Comparison of ENCODE assay signal across 21 cellular contexts in genomic region chr5:55101556-55102276, GRCh38. TPM values are rescaled to one million over a fixed set of nuclear protein-coding genes. Genes with fewer than 3 reads are reported as not detected.
DNase-seq lines count a peak whose midpoint lies in the region; ATAC-seq and TF ChIP-seq lines count a peak whose summit lies in the region.
"Had no signal": no experiment of that assay in that cellular context is flagged by ENCODE, and none has a peak within 500 bp of the region (broad histone marks: within the 10 kb centered on the region; RNA-seq: fewer than 3 reads in every experiment).

No MANE protein-coding gene starts in this region.

- peaks cover 18% of the 10 kb centered on the region for H3K79me2 ChIP-seq in Loucy (ENCODE audit: insufficient read depth, low read length)
- H3K79me2 ChIP-seq: hepatocyte had no signal

- no peak overlapping the region for H3K27ac ChIP-seq in endodermal cell (ENCODE audit: low read depth, low read length)
- H3K27ac ChIP-seq: adrenal gland, hepatocyte, neutrophil had no signal

- H3K9me3 Mint-ChIP-seq in activated T-cell treated with anti-CD3 and anti-CD28 coated beads, Interleukin-2, amount 50 U/mL, for 4 hours, result peaks cover 15% of the 10 kb centered on the region
- H3K9me3 Mint-ChIP-seq in activated naive CD8-positive, alpha-beta T cell treated with anti-CD3 and anti-CD28 coated beads, Interleukin-2, amount 50 U/mL, for 24 hours, result peaks cover 22% of the 10 kb centered on the region
- peaks cover 5% of the 10 kb centered on the region for H3K9me3 Mint-ChIP-seq in endodermal cell

- 87% methylated on average over 5 of the region's 5 CpGs; no CpG with 5 or more reads in 1 of the 2 experiments for WGBS in endodermal cell (ENCODE audit: insufficient coverage in 1 of 2, insufficient read length in 1 of 2), 2 experiments

- peak overlapping the region; percentile 72 for H3K4me3 ChIP-seq in Loucy (ENCODE audit: low read length, poor library complexity, severe bottlenecking)
- H3K4me3 ChIP-seq in endodermal cell (ENCODE audit: low read length), result no peak overlapping the region
- H3K4me3 ChIP-seq: adrenal gland, hepatocyte had no signal

- H3K9me3 ChIP-seq in Loucy (ENCODE audit: insufficient read depth, low read depth, low read length) (no peaks in the 10 kb centered on the region), endodermal cell (ENCODE audit: control insufficient read depth, low read length) (no peaks in the 10 kb centered on the region)
- H3K9me3 ChIP-seq: adrenal gland, neutrophil had no signal

- H3K4me3 Mint-ChIP-seq in activated T-cell treated with anti-CD3 and anti-CD28 coated beads, Interleukin-2, amount 50 U/mL, for 4 hours, result peak overlapping the region; percentile 79
- peak overlapping the region; percentile 61 for H3K4me3 Mint-ChIP-seq in activated naive CD8-positive, alpha-beta T cell treated with anti-CD3 and anti-CD28 coated beads, Interleukin-2, amount 50 U/mL, for 24 hours
- no peak overlapping the region for H3K4me3 Mint-ChIP-seq in endodermal cell

- H3K36me3 Mint-ChIP-seq in activated T-cell treated with anti-CD3 and anti-CD28 coated beads, Interleukin-2, amount 50 U/mL, for 4 hours (ENCODE audit: insufficient read depth), result peaks cover 8% of the 10 kb centered on the region
- H3K36me3 Mint-ChIP-seq in activated naive CD8-positive, alpha-beta T cell treated with anti-CD3 and anti-CD28 coated beads, Interleukin-2, amount 50 U/mL, for 24 hours (ENCODE audit: low read depth), result peaks cover 23% of the 10 kb centered on the region
- no peaks in the 10 kb centered on the region for H3K36me3 Mint-ChIP-seq in endodermal cell (ENCODE audit: low read depth)

- H3K27me3 ChIP-seq in Loucy (ENCODE audit: insufficient read depth, low read length, poor library complexity, severe bottlenecking), result no peaks in the 10 kb centered on the region
- H3K27me3 ChIP-seq in endodermal cell (ENCODE audit: control insufficient read depth, insufficient read depth, low read length, poor library complexity, severe bottlenecking), result no peaks in the 10 kb centered on the region
- H3K27me3 ChIP-seq: hepatocyte had no signal

- peak; percentile 35 to 65 for ATAC-seq in activated T-cell treated with anti-CD3 and anti-CD28 coated beads, Interleukin-2, amount 50 U/mL, for 4 hours
- ATAC-seq in activated naive CD8-positive, alpha-beta T cell treated with anti-CD3 and anti-CD28 coated beads, Interleukin-2, amount 50 U/mL, for 24 hours, result peak; percentile 83
- peak; percentile 84 for ATAC-seq in stimulated activated naive CD8-positive, alpha-beta T cell treated with anti-CD3 and anti-CD28 coated beads, Interleukin-15, Interleukin-2, amounts not matched to agents 100 U/mL and 50 U/mL, for 24 hours
- ATAC-seq: right cardiac atrium had no signal

- H3K9ac ChIP-seq in Loucy (ENCODE audit: low read depth, low read length, poor library complexity, severe bottlenecking) (peak overlapping the region; percentile 80), endodermal cell (ENCODE audit: extremely low read depth, low read length, poor library complexity, severe bottlenecking) (no peak overlapping the region)

- peaks cover 83% of the 10 kb centered on the region for H3K4me1 Mint-ChIP-seq in activated T-cell treated with anti-CD3 and anti-CD28 coated beads, Interleukin-2, amount 50 U/mL, for 4 hours (ENCODE audit: low read depth)
- H3K4me1 Mint-ChIP-seq in activated naive CD8-positive, alpha-beta T cell treated with anti-CD3 and anti-CD28 coated beads, Interleukin-2, amount 50 U/mL, for 24 hours, result peaks cover 83% of the 10 kb centered on the region
- peaks cover 19% of the 10 kb centered on the region for H3K4me1 Mint-ChIP-seq in endodermal cell

- H3K27ac Mint-ChIP-seq in activated naive CD8-positive, alpha-beta T cell treated with anti-CD3 and anti-CD28 coated beads, Interleukin-2, amount 50 U/mL, for 24 hours, result peak overlapping the region; percentile 81
- H3K27ac Mint-ChIP-seq in endodermal cell, result no peak overlapping the region

- peaks cover 50% of the 10 kb centered on the region for H3K4me1 ChIP-seq in Loucy (ENCODE audit: insufficient read depth, low read length, poor library complexity, severe bottlenecking)
- H3K4me1 ChIP-seq in endodermal cell (ENCODE audit: control insufficient read depth, insufficient read depth, low read length), result no peaks in the 10 kb centered on the region
- H3K4me1 ChIP-seq: adrenal gland had no signal

- no peak overlapping the region for H2AFZ ChIP-seq in Loucy (ENCODE audit: low read length)
- H2AFZ ChIP-seq: hepatocyte had no signal

- H3K36me3 ChIP-seq in Loucy (ENCODE audit: insufficient read depth, low read length) (no peaks in the 10 kb centered on the region), endodermal cell (ENCODE audit: control insufficient read depth, insufficient read depth, low read length) (no peaks in the 10 kb centered on the region)
- H3K36me3 ChIP-seq: adrenal gland, neutrophil had no signal

- TF ChIP-seq CTCF in Loucy (conservative IDR thresholded peaks at IDR 0.05; ENCODE audit: low read length), result no peak
- TF ChIP-seq CTCF in endodermal cell (conservative IDR thresholded peaks at IDR 0.05), result no peak

- peaks cover 9% of the 10 kb centered on the region; the same call in 1 of the 2 replicates for H3F3A ChIP-seq in Loucy (ENCODE audit: low read depth)

- no peaks in the 10 kb centered on the region for H4K20me1 ChIP-seq in Loucy (ENCODE audit: insufficient read depth, low read length, poor library complexity, severe bottlenecking)

- no peaks in the 10 kb centered on the region for H3K9me2 ChIP-seq in Loucy (replicated peaks; ENCODE audit: low read depth, low read length)

- no peaks in the 10 kb centered on the region for H3K27me3 Mint-ChIP-seq in activated T-cell treated with anti-CD3 and anti-CD28 coated beads, Interleukin-2, amount 50 U/mL, for 4 hours (ENCODE audit: low read depth)
- no peaks in the 10 kb centered on the region for H3K27me3 Mint-ChIP-seq in activated naive CD8-positive, alpha-beta T cell treated with anti-CD3 and anti-CD28 coated beads, Interleukin-2, amount 50 U/mL, for 24 hours
- peaks cover 9% of the 10 kb centered on the region for H3K27me3 Mint-ChIP-seq in endodermal cell (ENCODE audit: insufficient read depth)

- no peak for DNase-seq in activated T-cell treated with anti-CD3 and anti-CD28 coated beads, Interleukin-2, amount 50 U/mL, for 4 hours
- DNase-seq in activated T-cell treated with anti-CD3 and anti-CD28 coated beads, Interleukin-2, amount 50 U/mL, for 1 hour, result no peak
- DNase-seq in activated naive CD8-positive, alpha-beta T cell treated with anti-CD3 and anti-CD28 coated beads, Interleukin-2, amount 50 U/mL, for 24 hours, result no peak
- DNase-seq in stimulated activated naive CD8-positive, alpha-beta T cell treated with anti-CD3 and anti-CD28 coated beads, Interleukin-15, Interleukin-2, amounts not matched to agents 100 U/mL and 50 U/mL, for 24 hours, result no peak
- DNase-seq in NCI-H1930 (lab: John Stamatoyannopoulos, UW) (no peak), endodermal cell (no peak), medulla oblongata (ENCODE audit: extremely low spot score) (no peak)
- DNase-seq: adrenal gland; GDM1; H7; kidney; mesendoderm; NCI-H187; NCI-H524 treated with DMSO at 0.1 percent for 48 hours; right cardiac atrium; stimulated activated CD4-positive, alpha-beta T cell treated with anti-CD3 and anti-CD28 coated beads, Interleukin-1b, Interleukin-23, amount 100 ng/mL, for 48 hours had no signal

- peak overlapping the region; percentile 86 for H3K4me2 ChIP-seq in Loucy (ENCODE audit: low read depth, low read length, poor library complexity, severe bottlenecking)
- H3K4me2 ChIP-seq: hepatocyte had no signal

RNA-seq across cellular contexts. Expression of gene GZMA, which starts 0.7 kb away (rescaled TPM):
- 10 to 100 TPM in 1 of 3 donors, 1 to 10 TPM in 2; 5.6 to 14.4 (median 7.7) TPM for total RNA-seq in activated T-cell treated with anti-CD3 and anti-CD28 coated beads, Interleukin-2, amount 50 U/mL, for 4 hours
- under 1 TPM in 1 of 2 donors, not detected in 1; 0.31 TPM for total RNA-seq in endodermal cell
- not detected for polyA plus RNA-seq in endodermal cell (2013, experiment 1 of 2)
- polyA plus RNA-seq in endodermal cell (2013, experiment 2 of 2), result not detected
- total RNA-seq: H7, hepatocyte, MCF 10A, temporal lobe had no signal
- polyA plus RNA-seq: hepatocyte had no signal

RNA-seq across cellular contexts. Expression of gene GPX8, which starts 58.3 kb away (rescaled TPM):
- under 1 TPM; 0.08 to 0.40 (median 0.16) TPM for total RNA-seq in activated T-cell treated with anti-CD3 and anti-CD28 coated beads, Interleukin-2, amount 50 U/mL, for 4 hours
- 10 to 100 TPM; 47.9 to 68.9 TPM for total RNA-seq in endodermal cell
- 64.2 TPM for polyA plus RNA-seq in endodermal cell (2013, experiment 1 of 2)
- polyA plus RNA-seq in endodermal cell (2013, experiment 2 of 2), result 58.5 TPM

Comparison
In these comparisons a context has a peak if more than half of its experiments do, and no peak if none do; other contexts are left out.
1. RNA of gene GZMA, which starts 0.7 kb away (total RNA-seq): 5.6 to 14.4 TPM in activated T-cell treated with anti-CD3 and anti-CD28 coated beads, Interleukin-2, amount 50 U/mL, for 4 hours; 0.31 TPM in endodermal cell; every median in the first group is over 4 times any median in the second.
2. RNA of gene GPX8, which starts 58.3 kb away (total RNA-seq): 47.9 to 68.9 TPM in endodermal cell; 0.08 to 0.40 TPM in activated T-cell treated with anti-CD3 and anti-CD28 coated beads, Interleukin-2, amount 50 U/mL, for 4 hours; every median in the first group is over 10 times any median in the second.
3. Peak in every context shown above with its lines, with median percentiles within 50 percentile points of each other: ATAC-seq.